ENCODE assay signal across 27 cellular contexts in the genomic region with DNA sequence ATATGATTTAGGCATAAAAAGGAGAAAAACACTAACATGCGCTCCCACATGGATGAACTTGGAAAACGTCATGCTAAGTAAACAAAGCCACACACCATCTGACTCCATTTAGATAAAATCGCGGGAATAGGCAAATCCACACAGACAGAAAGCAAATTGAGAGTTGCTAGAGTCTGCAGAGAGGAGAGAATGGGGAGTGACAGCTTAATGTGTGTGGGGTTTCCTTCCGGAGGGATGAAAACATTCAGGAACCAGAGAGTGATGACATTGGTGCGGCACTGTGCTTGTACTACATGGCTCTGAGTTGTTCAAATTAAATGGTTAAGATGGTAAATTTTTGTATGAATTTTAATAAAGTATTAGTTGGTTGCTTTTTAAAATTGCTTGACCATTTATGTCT.
DNase-seq lines count a peak whose midpoint lies in the region; ATAC-seq and TF ChIP-seq lines count a peak whose summit lies in the region.
"Had no signal": no experiment of that assay in that cellular context is flagged by ENCODE, and none has a peak within 500 bp of the region (broad histone marks: within the 10 kb centered on the region; RNA-seq: fewer than 3 reads in every experiment).

No MANE protein-coding gene starts in this region.

- H3K4me3 ChIP-seq in breast epithelium (no peak overlapping the region), vagina (no peak overlapping the region)
- H3K4me3 ChIP-seq: HAP-1, Peyer's patch had no signal

- H3K27ac ChIP-seq in breast epithelium: no peak overlapping the region
- no peak overlapping the region for H3K27ac ChIP-seq in vagina
- H3K27ac ChIP-seq: HL-60 had no signal

- H3K9me3 ChIP-seq in breast epithelium: no peaks in the 10 kb centered on the region
- no peaks in the 10 kb centered on the region for H3K9me3 ChIP-seq in vagina
- H3K9me3 ChIP-seq: Peyer's patch, SK-N-SH had no signal

- no peak for DNase-seq in MCF 10A (ENCODE audit: unreplicated experiment)
- no peak for DNase-seq in breast epithelium (ENCODE audit: low spot score in 2 of 2)
- no peak for DNase-seq in islet precursor cell
- DNase-seq in vagina (ENCODE audit: extremely low spot score in 2 of 2): no peak
- no peak for DNase-seq in epidermal melanocyte (ENCODE audit: insufficient read length, low spot score)
- DNase-seq: C1 segment of cervical spinal cord; CD4-positive, alpha-beta memory T cell; COR-L47; DMS53; GOT3; NCI-H1092 treated with DMSO at 0.1 percent for 48 hours; NCI-H1436 treated with DMSO at 0.1 percent for 48 hours; NCI-H187 treated with DMSO at 0.1 percent for 48 hours; NCI-H2171 treated with DMSO at 0.1 percent for 48 hours; NCI-H345; NCI-H510A treated with DMSO at 0.1 percent for 48 hours; NCI-H774; NK-92 treated with Interleukin-12 subunit alpha and Interleukin-12 subunit beta, amount 100 ng/mL, for 24 hours; Peyer's patch; SHP77 treated with DMSO at 0.1 percent for 48 hours; SK-N-SH; SW 1271 had no signal

- H3K4me1 ChIP-seq in breast epithelium: no peaks in the 10 kb centered on the region
- peaks cover 17% of the 10 kb centered on the region for H3K4me1 ChIP-seq in vagina
- H3K4me1 ChIP-seq: HAP-1, Peyer's patch had no signal

- no TSS peak for BruUV-seq in MCF 10A (replicated peaks; lab: Mats Ljungman, UMichigan)

- TF ChIP-seq POLR2A in breast epithelium (IDR thresholded peaks at IDR 0.05) (no peak), vagina (IDR thresholded peaks at IDR 0.05) (no peak)

- no peak for TF ChIP-seq CTCF in MCF 10A (IDR thresholded peaks at IDR 0.05; ENCODE audit: unreplicated experiment)
- TF ChIP-seq CTCF in breast epithelium (IDR thresholded peaks at IDR 0.05): no peak
- no peak for TF ChIP-seq CTCF in vagina (IDR thresholded peaks at IDR 0.05)

- no peaks in the 10 kb centered on the region for H3K9me3 Mint-ChIP-seq in MCF 10A (ENCODE audit: unreplicated experiment)
- peaks cover 32% of the 10 kb centered on the region for H3K9me3 Mint-ChIP-seq in dendritic cell treated with granulocyte-macrophage colony-stimulating factor and Interleukin-4, amounts not matched to agents 40 ng/mL and 50 ng/mL, for 4 days
- H3K9me3 Mint-ChIP-seq: CD4-positive, alpha-beta memory T cell had no signal

- CTCF ChIA-PET in MCF 10A (lab: Yijun Ruan, JAX): interaction anchor here (0.7 to 1.9 kb wide), 4 partner anchors 16 to 536 kb away, joined by 3 to 7 read pairs (median 6); no protein-coding TSS in a partner anchor

- no peaks in the 10 kb centered on the region for H3K36me3 Mint-ChIP-seq in MCF 10A (ENCODE audit: insufficient read depth, unreplicated experiment)
- H3K36me3 Mint-ChIP-seq in dendritic cell treated with granulocyte-macrophage colony-stimulating factor and Interleukin-4, amounts not matched to agents 40 ng/mL and 50 ng/mL, for 4 days (ENCODE audit: low read depth): peaks cover 14% of the 10 kb centered on the region
- H3K36me3 Mint-ChIP-seq: CD4-positive, alpha-beta memory T cell had no signal

- H3K4me3 Mint-ChIP-seq in MCF 10A (ENCODE audit: unreplicated experiment): no peak overlapping the region
- no peak overlapping the region for H3K4me3 Mint-ChIP-seq in dendritic cell treated with granulocyte-macrophage colony-stimulating factor and Interleukin-4, amounts not matched to agents 40 ng/mL and 50 ng/mL, for 4 days
- H3K4me3 Mint-ChIP-seq: CD4-positive, alpha-beta memory T cell had no signal

- POLR2A ChIA-PET in MCF 10A (lab: Yijun Ruan, JAX): interaction anchor here (1.9 to 3.3 kb wide), 12 partner anchors 11 to 567 kb away, joined by 5 to 65 read pairs (median 13); a partner anchor contains a TSS

- no peak for ATAC-seq in HG02938 (IDR thresholded peaks at IDR 0.05; ENCODE audit: unreplicated experiment)

- H3K27me3 ChIP-seq in breast epithelium (no peaks in the 10 kb centered on the region), vagina (no peaks in the 10 kb centered on the region)
- H3K27me3 ChIP-seq: Peyer's patch had no signal

- H3K27ac Mint-ChIP-seq in MCF 10A (ENCODE audit: low read depth, unreplicated experiment): peak overlapping the region; percentile 99
- peak overlapping the region; percentile 46 for H3K27ac Mint-ChIP-seq in dendritic cell treated with granulocyte-macrophage colony-stimulating factor and Interleukin-4, amounts not matched to agents 40 ng/mL and 50 ng/mL, for 4 days
- H3K27ac Mint-ChIP-seq: CD4-positive, alpha-beta memory T cell had no signal

- no peaks in the 10 kb centered on the region for H3K27me3 Mint-ChIP-seq in MCF 10A (ENCODE audit: insufficient read depth, unreplicated experiment)
- peaks cover 3% of the 10 kb centered on the region for H3K27me3 Mint-ChIP-seq in dendritic cell treated with granulocyte-macrophage colony-stimulating factor and Interleukin-4, amounts not matched to agents 40 ng/mL and 50 ng/mL, for 4 days

- intact Hi-C loops in MCF 10A (cut with micrococcal nuclease) (loop anchor here (5.0 to 10.0 kb wide), 4 partner anchors 169 to 1148 kb away; no protein-coding TSS in a partner anchor), breast epithelium (cut with DNase I; ENCODE audit: low total_unique reads) (no loop called here), vagina (cut with DNase I) (no loop called here)
- intact Hi-C loops in dendritic cell treated with granulocyte-macrophage colony-stimulating factor and Interleukin-4, amounts not matched to agents 40 ng/mL and 50 ng/mL, for 4 days (cut with micrococcal nuclease): loop anchor here (10.0 kb wide), 1 partner anchor 172 kb away; no protein-coding TSS in a partner anchor

- H3K36me3 ChIP-seq in breast epithelium: no peaks in the 10 kb centered on the region
- H3K36me3 ChIP-seq in vagina: no peaks in the 10 kb centered on the region
- H3K36me3 ChIP-seq: HAP-1, Peyer's patch had no signal

- peaks cover 26% of the 10 kb centered on the region for H3K4me1 Mint-ChIP-seq in MCF 10A (ENCODE audit: insufficient read depth, unreplicated experiment)
- peaks cover 32% of the 10 kb centered on the region for H3K4me1 Mint-ChIP-seq in dendritic cell treated with granulocyte-macrophage colony-stimulating factor and Interleukin-4, amounts not matched to agents 40 ng/mL and 50 ng/mL, for 4 days (ENCODE audit: low read depth)

TF ChIP-seq in PFSK-1, 5 proteins besides CTCF, POLR2A, EP300 and RAD21:
- TF ChIP-seq SIN3A (IDR thresholded peaks at IDR 0.05; ENCODE audit: borderline replicate concordance, insufficient read depth, low read length): 0 out of 2 replicates have a peak, but pooled peaks have one; percentile 28
- TF ChIP-seq, protein P1, sequence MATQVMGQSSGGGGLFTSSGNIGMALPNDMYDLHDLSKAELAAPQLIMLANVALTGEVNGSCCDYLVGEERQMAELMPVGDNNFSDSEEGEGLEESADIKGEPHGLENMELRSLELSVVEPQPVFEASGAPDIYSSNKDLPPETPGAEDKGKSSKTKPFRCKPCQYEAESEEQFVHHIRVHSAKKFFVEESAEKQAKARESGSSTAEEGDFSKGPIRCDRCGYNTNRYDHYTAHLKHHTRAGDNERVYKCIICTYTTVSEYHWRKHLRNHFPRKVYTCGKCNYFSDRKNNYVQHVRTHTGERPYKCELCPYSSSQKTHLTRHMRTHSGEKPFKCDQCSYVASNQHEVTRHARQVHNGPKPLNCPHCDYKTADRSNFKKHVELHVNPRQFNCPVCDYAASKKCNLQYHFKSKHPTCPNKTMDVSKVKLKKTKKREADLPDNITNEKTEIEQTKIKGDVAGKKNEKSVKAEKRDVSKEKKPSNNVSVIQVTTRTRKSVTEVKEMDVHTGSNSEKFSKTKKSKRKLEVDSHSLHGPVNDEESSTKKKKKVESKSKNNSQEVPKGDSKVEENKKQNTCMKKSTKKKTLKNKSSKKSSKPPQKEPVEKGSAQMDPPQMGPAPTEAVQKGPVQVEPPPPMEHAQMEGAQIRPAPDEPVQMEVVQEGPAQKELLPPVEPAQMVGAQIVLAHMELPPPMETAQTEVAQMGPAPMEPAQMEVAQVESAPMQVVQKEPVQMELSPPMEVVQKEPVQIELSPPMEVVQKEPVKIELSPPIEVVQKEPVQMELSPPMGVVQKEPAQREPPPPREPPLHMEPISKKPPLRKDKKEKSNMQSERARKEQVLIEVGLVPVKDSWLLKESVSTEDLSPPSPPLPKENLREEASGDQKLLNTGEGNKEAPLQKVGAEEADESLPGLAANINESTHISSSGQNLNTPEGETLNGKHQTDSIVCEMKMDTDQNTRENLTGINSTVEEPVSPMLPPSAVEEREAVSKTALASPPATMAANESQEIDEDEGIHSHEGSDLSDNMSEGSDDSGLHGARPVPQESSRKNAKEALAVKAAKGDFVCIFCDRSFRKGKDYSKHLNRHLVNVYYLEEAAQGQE (IDR thresholded peaks at IDR 0.05; ENCODE audit: insufficient read depth in 1 of 2, low read depth in 2 of 2, low read length in 2 of 2): no peak

Comparison
In these comparisons a context has a peak if more than half of its experiments do, and no peak if none do; other contexts are left out.
1. intact Hi-C loops: an anchor here in MCF 10A (5.0 to 10.0 kb wide) and dendritic cell treated with granulocyte-macrophage colony-stimulating factor and Interleukin-4, amounts not matched to agents 40 ng/mL and 50 ng/mL, for 4 days (10.0 kb wide); none called in breast epithelium and vagina.